In genomic region chr13:40490086-40490723, GRCh38 we compare ENCODE assay signal across 11 cellular contexts.
A peak's percentile ranks its signal among the peaks of the same experiment; 100 is the strongest.
DNase-seq lines count a peak whose midpoint lies in the region; ATAC-seq and TF ChIP-seq lines count a peak whose summit lies in the region.
"Had no signal": no experiment of that assay in that cellular context is flagged by ENCODE, and none has a peak within 500 bp of the region (broad histone marks: within the 10 kb centered on the region; RNA-seq: fewer than 3 reads in every experiment).

No MANE protein-coding gene starts in this region.

- H3K27ac Mint-ChIP-seq in activated naive CD4-positive, alpha-beta T cell treated with anti-CD3 and anti-CD28 coated beads, Interleukin-2, amount 50 U/mL, for 24 hours, result peak overlapping the region; percentile 94

- H3K9me3 Mint-ChIP-seq in activated naive CD4-positive, alpha-beta T cell treated with anti-CD3 and anti-CD28 coated beads, Interleukin-2, amount 50 U/mL, for 24 hours, result no peaks in the 10 kb centered on the region
- H3K9me3 Mint-ChIP-seq: activated naive CD4-positive, alpha-beta T cell treated with anti-CD3 and anti-CD28 coated beads, Interleukin-2, amount 50 U/mL, for 72 hours had no signal

- intact Hi-C loops in prostate gland (cut with DNase I), result no loop called here

- H3K27me3 Mint-ChIP-seq in activated naive CD4-positive, alpha-beta T cell treated with anti-CD3 and anti-CD28 coated beads, Interleukin-2, amount 50 U/mL, for 24 hours, result no peaks in the 10 kb centered on the region

- H3K27ac ChIP-seq in SK-N-MC, result no peak overlapping the region
- H3K27ac ChIP-seq in prostate gland, result no peak overlapping the region

- no peak for TF ChIP-seq CTCF in NB4 (IDR thresholded peaks at IDR 0.05; ENCODE audit: low read depth, low read length)
- no peak for TF ChIP-seq CTCF in prostate gland (IDR thresholded peaks at IDR 0.05)

- H3K36me3 Mint-ChIP-seq in activated naive CD4-positive, alpha-beta T cell treated with anti-CD3 and anti-CD28 coated beads, Interleukin-2, amount 50 U/mL, for 24 hours, result no peaks in the 10 kb centered on the region
- H3K36me3 Mint-ChIP-seq: activated naive CD4-positive, alpha-beta T cell treated with anti-CD3 and anti-CD28 coated beads, Interleukin-2, amount 50 U/mL, for 72 hours had no signal

- no peaks in the 10 kb centered on the region for H3K4me1 ChIP-seq in prostate gland (replicated peaks)

- H3K4me3 Mint-ChIP-seq in activated naive CD4-positive, alpha-beta T cell treated with anti-CD3 and anti-CD28 coated beads, Interleukin-2, amount 50 U/mL, for 24 hours, result peak overlapping the region; percentile 56

- DNase-seq in NB4 (ENCODE audit: low read depth), result peak; percentile 48
- peak; percentile 10 for DNase-seq in SK-N-MC (ENCODE audit: low read depth, low spot score)
- DNase-seq in stimulated activated CD4-positive, alpha-beta T cell treated with anti-CD3 and anti-CD28 coated beads, Interleukin-2, amount 100 ng/mL, for 24 hours, result peak; percentile 46 to 51
- no peak for DNase-seq in prostate gland (ENCODE audit: low spot score)
- DNase-seq: IMR-90, occipital lobe, SHP77 treated with DMSO at 0.1 percent for 48 hours had no signal

- WGBS in prostate gland, result 58% methylated on average over 7 of the region's 7 CpGs

- no peak overlapping the region for H3K9ac ChIP-seq in SK-N-MC (ENCODE audit: insufficient read length)

- H3K36me3 ChIP-seq in SK-N-MC (ENCODE audit: insufficient read depth, low read length) (no peaks in the 10 kb centered on the region), prostate gland (no peaks in the 10 kb centered on the region)

- no peaks in the 10 kb centered on the region for H3K27me3 ChIP-seq in prostate gland (replicated peaks; ENCODE audit: insufficient read depth)

- H3K4me1 Mint-ChIP-seq in activated naive CD4-positive, alpha-beta T cell treated with anti-CD3 and anti-CD28 coated beads, Interleukin-2, amount 50 U/mL, for 24 hours, result peaks cover 82% of the 10 kb centered on the region

- TF ChIP-seq POLR2A in NB4 (IDR thresholded peaks at IDR 0.05; ENCODE audit: extremely low read depth, insufficient read length) (no peak), prostate gland (IDR thresholded peaks at IDR 0.05) (no peak)

- H3K4me3 ChIP-seq in NB4 (ENCODE audit: low read depth, low read length), result no peak overlapping the region
- H3K4me3 ChIP-seq in SK-N-MC, result no peak overlapping the region
- no peak overlapping the region for H3K4me3 ChIP-seq in prostate gland

- H3K9me3 ChIP-seq in SK-N-MC (ENCODE audit: low read depth, low read length) (no peaks in the 10 kb centered on the region), prostate gland (no peaks in the 10 kb centered on the region)

- ATAC-seq in HG02885 (IDR thresholded peaks at IDR 0.05; ENCODE audit: poor library complexity, unreplicated experiment) (no peak), GM21737 (IDR thresholded peaks at IDR 0.05; ENCODE audit: unreplicated experiment) (no peak)
- ATAC-seq: activated naive CD4-positive, alpha-beta T cell treated with anti-CD3 and anti-CD28 coated beads, Interleukin-2, amount 50 U/mL, for 72 hours had no signal
